8 cellular contexts compared by ENCODE assay signal in genomic region chr17:63435681-63436522, GRCh38. TPM values are rescaled to one million over a fixed set of nuclear protein-coding genes. Genes with fewer than 3 reads are reported as not detected.
DNase-seq lines count a peak whose midpoint lies in the region; ATAC-seq, FAIRE-seq and TF ChIP-seq lines count a peak whose summit lies in the region.

No MANE protein-coding gene starts in this region.

- H3K27ac ChIP-seq in lower lobe of right lung = peak overlapping the region; percentile 59

- peaks cover 7% of the 10 kb centered on the region for H3K36me3 ChIP-seq in lower lobe of right lung

- H3K27me3 Mint-ChIP-seq in WTC11 (ENCODE audit: low read depth) (no peaks in the 10 kb centered on the region), nephron progenitor cell (ENCODE audit: low read depth, poor library complexity) (peaks cover 3% of the 10 kb centered on the region)
- peaks cover 2% of the 10 kb centered on the region for H3K27me3 Mint-ChIP-seq in activated T-cell treated with anti-CD3 and anti-CD28 coated beads, Interleukin-2, amount 50 U/mL, for 24 hours

- POLR2A ChIA-PET in WTC11 (lab: Charles Lee) = interaction anchor here (0.6 to 1.3 kb wide), 6 partner anchors 11 to 272 kb away, joined by 3 to 6 read pairs (median 4); partner anchors contain the start of gene CYB561

- H3K9me3 ChIP-seq in lower lobe of right lung = no peaks in the 10 kb centered on the region

- peak; percentile 60 for DNase-seq in D341Med (ENCODE audit: low spot score)
- peak; percentile 43 for DNase-seq in HTR-8/SVneo (ENCODE audit: insufficient read length, low spot score)
- peak; percentile 69 for DNase-seq in WTC11 (ENCODE audit: low spot score)
- no peak for DNase-seq in lower lobe of right lung
- no peak for DNase-seq in nephron progenitor cell
- no peak for DNase-seq in stimulated activated CD4-positive, alpha-beta T cell treated with anti-CD3 and anti-CD28 coated beads, Interleukin-12 subunit alpha, Interleukin-12 subunit beta, amount 100 ng/mL, for 4 hours
- no peak for DNase-seq in activated T-cell treated with anti-CD3 and anti-CD28 coated beads, Interleukin-2, amount 50 U/mL, for 24 hours

- ATAC-seq in WTC11 (peak; percentile 63), lower lobe of right lung (peak; percentile 2 to 10), GM18907 (IDR thresholded peaks at IDR 0.05; ENCODE audit: unreplicated experiment) (no peak)

- H3K27ac Mint-ChIP-seq in WTC11 = 0 out of 2 replicates have a peak overlapping the region, but pooled peaks have one; percentile 63
- H3K27ac Mint-ChIP-seq in nephron progenitor cell = no peak overlapping the region
- no peak overlapping the region for H3K27ac Mint-ChIP-seq in activated T-cell treated with anti-CD3 and anti-CD28 coated beads, Interleukin-2, amount 50 U/mL, for 24 hours

- TF ChIP-seq CTCF in WTC11 (IDR thresholded peaks at IDR 0.05) (no peak), lower lobe of right lung (IDR thresholded peaks at IDR 0.05) (no peak), nephron progenitor cell (IDR thresholded peaks at IDR 0.05) (no peak)

- peak; percentile 83 for FAIRE-seq in HTR-8/SVneo (lab: Jason Lieb, UNC)

- CTCF ChIA-PET in WTC11 (lab: Charles Lee) = interaction anchor here (0.6 to 15.9 kb wide), 41 partner anchors 9 to 440 kb away, joined by 3 to 298 read pairs (median 5); partner anchors contain the start of genes ACE, CYB561, DCAF7 and KCNH6

- H3K4me1 Mint-ChIP-seq in WTC11 = peaks cover 31% of the 10 kb centered on the region
- peaks cover 46% of the 10 kb centered on the region for H3K4me1 Mint-ChIP-seq in nephron progenitor cell
- peaks cover 37% of the 10 kb centered on the region for H3K4me1 Mint-ChIP-seq in activated T-cell treated with anti-CD3 and anti-CD28 coated beads, Interleukin-2, amount 50 U/mL, for 24 hours (ENCODE audit: low read depth)

- no peak overlapping the region for H3K4me3 Mint-ChIP-seq in WTC11
- H3K4me3 Mint-ChIP-seq in nephron progenitor cell = no peak overlapping the region
- no peak overlapping the region for H3K4me3 Mint-ChIP-seq in activated T-cell treated with anti-CD3 and anti-CD28 coated beads, Interleukin-2, amount 50 U/mL, for 24 hours

- intact Hi-C loops in lower lobe of right lung (cut with DNase I) = no loop called here

- H3K36me3 Mint-ChIP-seq in WTC11 = peaks cover 8% of the 10 kb centered on the region
- no peaks in the 10 kb centered on the region for H3K36me3 Mint-ChIP-seq in nephron progenitor cell (ENCODE audit: low read depth)
- H3K36me3 Mint-ChIP-seq in activated T-cell treated with anti-CD3 and anti-CD28 coated beads, Interleukin-2, amount 50 U/mL, for 24 hours (ENCODE audit: low read depth) = peaks cover 5% of the 10 kb centered on the region

- no peaks in the 10 kb centered on the region for H3K27me3 ChIP-seq in lower lobe of right lung (ENCODE audit: low read depth)

- H3K4me3 ChIP-seq in lower lobe of right lung = no peak overlapping the region

- no peaks in the 10 kb centered on the region for H3K9me3 Mint-ChIP-seq in WTC11
- no peaks in the 10 kb centered on the region for H3K9me3 Mint-ChIP-seq in nephron progenitor cell
- H3K9me3 Mint-ChIP-seq in activated T-cell treated with anti-CD3 and anti-CD28 coated beads, Interleukin-2, amount 50 U/mL, for 24 hours = no peaks in the 10 kb centered on the region

- H3K4me1 ChIP-seq in lower lobe of right lung = peaks cover 90% of the 10 kb centered on the region

TF ChIP-seq in WTC11, 78 proteins besides CTCF, POLR2A, EP300 and RAD21:
- no peak for TF ChIP-seq AFF4 (CRISPR knock-in tag; IDR thresholded peaks at IDR 0.05; ENCODE audit: borderline replicate concordance)
- TF ChIP-seq E2F1 (CRISPR knock-in tag; IDR thresholded peaks at IDR 0.05) = no peak
- no peak for TF ChIP-seq TEAD4 (CRISPR knock-in tag; IDR thresholded peaks at IDR 0.05)
- no peak for TF ChIP-seq ZMAT4 (CRISPR knock-in tag; IDR thresholded peaks at IDR 0.05)
- TF ChIP-seq SP1 (CRISPR knock-in tag; conservative IDR thresholded peaks at IDR 0.05) = no peak
- no peak for TF ChIP-seq GRHL2 (CRISPR knock-in tag; IDR thresholded peaks at IDR 0.05; ENCODE audit: insufficient replicate concordance, severe bottlenecking)
- TF ChIP-seq ETV6 (CRISPR knock-in tag; IDR thresholded peaks at IDR 0.05) = no peak
- no peak for TF ChIP-seq ZBTB21 (CRISPR knock-in tag; IDR thresholded peaks at IDR 0.05; ENCODE audit: borderline replicate concordance)
- TF ChIP-seq PRDM15 (CRISPR knock-in tag; IDR thresholded peaks at IDR 0.05) = no peak
- no peak for TF ChIP-seq MXD4 (CRISPR knock-in tag; IDR thresholded peaks at IDR 0.05; ENCODE audit: borderline replicate concordance)
- TF ChIP-seq CBFB (CRISPR knock-in tag; IDR thresholded peaks at IDR 0.05; ENCODE audit: low read depth) = no peak
TF ChIP-seq in WTC11: peak in this region for 0.

RNA-seq across cellular contexts. Expression of gene CYB561, which starts 10.2 kb away (rescaled TPM):
- total RNA-seq in WTC11 (2021) (27.0 to 35.1 TPM (median 28.7 TPM) in 3 replicates), lower lobe of right lung (49.9 TPM)

RNA-seq across cellular contexts. Expression of gene ACE, which starts 41.0 kb away (rescaled TPM):
- total RNA-seq in WTC11 (2021) (7.0 to 8.1 TPM (median 7.8 TPM) in 3 replicates), lower lobe of right lung (90.7 TPM)

Comparison
In these comparisons a context has a peak if more than half of its experiments do, and no peak if none do; other contexts are left out.
1. DNase-seq: peak in D341Med (single experiment), HTR-8/SVneo (single experiment) and WTC11 (single experiment); none in lower lobe of right lung (single experiment), nephron progenitor cell (single experiment), stimulated activated CD4-positive, alpha-beta T cell treated with anti-CD3 and anti-CD28 coated beads, Interleukin-12 subunit alpha, Interleukin-12 subunit beta, amount 100 ng/mL, for 4 hours (single experiment) and activated T-cell treated with anti-CD3 and anti-CD28 coated beads, Interleukin-2, amount 50 U/mL, for 24 hours (single experiment).
2. RNA of gene ACE, which starts 41.0 kb away (total RNA-seq): 90.7 TPM in lower lobe of right lung (single experiment); 7.0 to 8.1 TPM in WTC11; every median in the first group is over 10 times any median in the second.